Comparison of ENCODE assay signal across 12 cellular contexts in the genomic region with DNA sequence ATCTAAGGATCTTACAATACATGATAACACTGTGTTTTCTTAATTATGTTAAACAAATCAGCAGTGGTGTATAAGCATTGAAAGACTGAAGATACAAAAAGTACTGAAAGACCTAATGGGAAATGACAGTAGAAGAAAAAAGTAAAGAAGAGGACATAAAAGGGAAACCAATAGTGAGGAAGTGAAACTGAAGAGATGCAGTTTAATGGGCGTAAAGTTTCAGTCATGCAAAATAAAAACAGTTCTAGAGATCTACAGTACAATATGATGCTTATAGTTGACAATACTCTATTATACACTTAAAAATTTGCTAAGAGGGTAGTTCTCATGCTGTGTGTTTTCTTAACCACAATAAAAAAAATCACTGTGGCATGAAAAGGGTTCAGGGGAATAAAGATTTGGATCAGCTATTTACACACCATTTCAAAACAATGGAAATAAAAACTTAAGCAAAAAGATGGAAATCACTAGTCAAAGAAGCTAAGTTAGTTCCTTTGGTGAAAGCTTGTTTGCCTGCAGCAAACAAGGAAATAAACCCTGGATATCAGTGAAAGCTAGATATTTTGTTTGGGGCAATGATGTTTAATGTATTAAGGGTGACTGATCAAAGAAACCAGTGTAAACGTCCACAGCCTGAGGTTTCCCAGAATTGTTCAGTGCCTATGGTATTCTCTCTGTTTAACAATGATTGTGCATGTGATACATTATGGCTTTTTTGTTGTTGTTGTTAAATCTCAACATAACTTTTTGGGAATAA.
DNase-seq lines count a peak whose midpoint lies in the region; ATAC-seq and TF ChIP-seq lines count a peak whose summit lies in the region.
"Had no signal": no experiment of that assay in that cellular context is flagged by ENCODE, and none has a peak within 500 bp of the region (broad histone marks: within the 10 kb centered on the region; RNA-seq: fewer than 3 reads in every experiment).

No MANE protein-coding gene starts in this region.

- TF ChIP-seq CTCF in parathyroid adenoma (IDR thresholded peaks at IDR 0.05) (no peak), prostate gland (IDR thresholded peaks at IDR 0.05) (no peak), upper lobe of left lung (IDR thresholded peaks at IDR 0.05) (no peak)

- H3K9ac ChIP-seq in parathyroid adenoma: no peak overlapping the region

- H3K27ac ChIP-seq in parathyroid adenoma (no peak overlapping the region), prostate gland (no peak overlapping the region), upper lobe of left lung (no peak overlapping the region)
- H3K27ac ChIP-seq: left lung had no signal

- peak; percentile 97 for ATAC-seq in GM19035 (IDR thresholded peaks at IDR 0.05; ENCODE audit: unreplicated experiment)
- peak; percentile 96 for ATAC-seq in HG02610 (IDR thresholded peaks at IDR 0.05; ENCODE audit: unreplicated experiment)
- ATAC-seq in HG03469 (IDR thresholded peaks at IDR 0.05; ENCODE audit: unreplicated experiment): peak; percentile 98
- no peak for ATAC-seq in upper lobe of left lung (ENCODE audit: low FRiP score in 2 of 2)
- ATAC-seq: left lung had no signal

- no peak overlapping the region for H2AFZ ChIP-seq in parathyroid adenoma

- no peak for TF ChIP-seq EP300 in upper lobe of left lung (IDR thresholded peaks at IDR 0.05)

- no peak for TF ChIP-seq POLR2A in prostate gland (IDR thresholded peaks at IDR 0.05)
- no peak for TF ChIP-seq POLR2A in upper lobe of left lung (IDR thresholded peaks at IDR 0.05)

- H3K4me1 ChIP-seq in parathyroid adenoma (no peaks in the 10 kb centered on the region), prostate gland (replicated peaks) (no peaks in the 10 kb centered on the region), upper lobe of left lung (no peaks in the 10 kb centered on the region)
- H3K4me1 ChIP-seq: left lung had no signal

- DNase-seq in NCI-H2107 (lab: John Stamatoyannopoulos, UW): no peak
- DNase-seq in prostate gland (ENCODE audit: low spot score): no peak
- no peak for DNase-seq in upper lobe of left lung
- DNase-seq: amygdala; GDM1; left lung; NK-92 treated with Interleukin-12 subunit alpha and Interleukin-12 subunit beta, amount 100 ng/mL, for 24 hours; stomach had no signal

- peak overlapping the region; percentile 24 for H3K4me2 ChIP-seq in parathyroid adenoma (ENCODE audit: low read length)

- 28% methylated on average over 2 of the region's 2 CpGs for WGBS in prostate gland
- WGBS in upper lobe of left lung, 2 donors: 42 to 43% methylated on average over 2 of the region's 2 CpGs

- no peaks in the 10 kb centered on the region for H3K27me3 ChIP-seq in parathyroid adenoma (ENCODE audit: control insufficient read depth, insufficient read depth, low read length)
- no peaks in the 10 kb centered on the region for H3K27me3 ChIP-seq in prostate gland (replicated peaks; ENCODE audit: insufficient read depth)
- no peaks in the 10 kb centered on the region for H3K27me3 ChIP-seq in upper lobe of left lung
- H3K27me3 ChIP-seq: left lung, stomach had no signal

- H3K79me2 ChIP-seq in parathyroid adenoma: no peaks in the 10 kb centered on the region

- intact Hi-C loops in prostate gland (cut with DNase I): no loop called here

- H3K4me3 ChIP-seq in parathyroid adenoma (ENCODE audit: low read depth, low read length) (no peak overlapping the region), prostate gland (no peak overlapping the region), upper lobe of left lung (no peak overlapping the region)
- H3K4me3 ChIP-seq: left lung, stomach had no signal

- H3K9me3 ChIP-seq in parathyroid adenoma (ENCODE audit: control insufficient read depth, low read length) (no peaks in the 10 kb centered on the region), prostate gland (no peaks in the 10 kb centered on the region), upper lobe of left lung (no peaks in the 10 kb centered on the region)
- H3K9me3 ChIP-seq: stomach had no signal

- no peaks in the 10 kb centered on the region for H3K36me3 ChIP-seq in parathyroid adenoma (ENCODE audit: control insufficient read depth, insufficient read depth, low read length)
- no peaks in the 10 kb centered on the region for H3K36me3 ChIP-seq in prostate gland
- no peaks in the 10 kb centered on the region for H3K36me3 ChIP-seq in upper lobe of left lung
- H3K36me3 ChIP-seq: left lung, stomach had no signal

Comparison
In these comparisons a context has a peak if more than half of its experiments do, and no peak if none do; other contexts are left out.
1. ATAC-seq: peak in GM19035 (single experiment), HG02610 (single experiment) and HG03469 (single experiment); none in upper lobe of left lung (0 of 2).